8 cellular contexts compared by ENCODE assay signal in genomic region chr11:35158371-35159081, GRCh38. TPM values are rescaled to one million over a fixed set of nuclear protein-coding genes. Genes with fewer than 3 reads are reported as not detected.
DNase-seq lines count a peak whose midpoint lies in the region; ATAC-seq and TF ChIP-seq lines count a peak whose summit lies in the region.

No MANE protein-coding gene starts in this region.

- no peaks in the 10 kb centered on the region for H3K9me3 ChIP-seq in SJSA1 (replicated peaks)
- no peaks in the 10 kb centered on the region for H3K9me3 ChIP-seq in prostate gland

- ATAC-seq in GM21528 (IDR thresholded peaks at IDR 0.05; ENCODE audit: low FRiP score, unreplicated experiment) (no peak), HG03039 (IDR thresholded peaks at IDR 0.05; ENCODE audit: unreplicated experiment) (no peak), GM21381 (IDR thresholded peaks at IDR 0.05; ENCODE audit: unreplicated experiment) (no peak)

- H3K4me3 ChIP-seq in SJSA1, result no peak overlapping the region
- H3K4me3 ChIP-seq in prostate gland, result no peak overlapping the region

- no peak for TF ChIP-seq CTCF in prostate gland (IDR thresholded peaks at IDR 0.05)

- DNase-seq in ELF-1 (ENCODE audit: low read depth, low spot score), result peak; percentile 40
- DNase-seq in SJSA1 (ENCODE audit: low read depth in 1 of 2, low spot score in 2 of 2), result no peak
- peak; percentile 52 for DNase-seq in foreskin melanocyte
- peak; percentile 84 for DNase-seq in prostate gland (ENCODE audit: low spot score)
- DNase-seq in CD1c-positive myeloid dendritic cell (ENCODE audit: extremely low spot score), result no peak

- intact Hi-C loops in prostate gland (cut with DNase I), result no loop called here

- no peak for TF ChIP-seq POLR2A in prostate gland (IDR thresholded peaks at IDR 0.05)

- H3K27me3 ChIP-seq in SJSA1 (replicated peaks) (no peaks in the 10 kb centered on the region), prostate gland (replicated peaks; ENCODE audit: insufficient read depth) (no peaks in the 10 kb centered on the region)

- peaks cover 49% of the 10 kb centered on the region for H3K4me1 ChIP-seq in SJSA1 (replicated peaks)
- no peaks in the 10 kb centered on the region for H3K4me1 ChIP-seq in prostate gland (replicated peaks)

- H3K27ac ChIP-seq in SJSA1 (peak overlapping the region; percentile 8; the same call in 1 of the 2 replicates), prostate gland (peak overlapping the region; percentile 56 to 67)

- peaks cover 77% of the 10 kb centered on the region for H3K36me3 ChIP-seq in SJSA1
- no peaks in the 10 kb centered on the region for H3K36me3 ChIP-seq in prostate gland

- WGBS in prostate gland, result 41% methylated on average over 6 of the region's 6 CpGs

RNA-seq across cellular contexts. Expression of gene CD44, which starts 19.6 kb away (rescaled TPM):
- 102 and 121 TPM in 2 replicates for total RNA-seq in SJSA1 (2014; rRNA removed; shearing (Covaris generic))
- total RNA-seq in prostate gland, result 100 to 1,000 TPM; 166 to 203 TPM

Comparison
In these comparisons a context has a peak if more than half of its experiments do, and no peak if none do; other contexts are left out.
1. DNase-seq: peak in ELF-1 (single experiment), foreskin melanocyte (single experiment) and prostate gland (single experiment); none in SJSA1 (0 of 2) and CD1c-positive myeloid dendritic cell (single experiment).